20 cellular contexts compared by ENCODE assay signal in the genomic region with DNA sequence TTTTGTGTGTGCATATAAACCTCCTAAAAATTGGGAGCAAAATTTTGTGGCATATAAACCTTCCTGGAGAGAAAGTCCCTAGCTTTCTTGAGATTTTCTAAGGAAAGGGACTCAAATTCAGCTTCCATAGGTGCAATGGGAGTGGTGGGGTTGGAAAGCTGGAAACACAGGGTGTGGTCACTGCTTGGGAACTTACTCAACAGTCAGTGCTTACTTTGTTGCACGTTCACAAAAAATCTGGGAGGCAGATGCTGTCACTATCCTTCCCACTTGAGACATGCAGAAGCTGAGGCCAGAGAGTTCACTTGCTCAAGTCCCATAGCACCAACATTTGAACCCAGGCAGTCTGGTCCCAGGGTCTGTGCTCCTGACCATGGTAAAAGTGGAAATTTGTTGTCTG. TPM values are rescaled to one million over a fixed set of nuclear protein-coding genes. Genes with fewer than 3 reads are reported as not detected.
A peak's percentile ranks its signal among the peaks of the same experiment; 100 is the strongest.
DNase-seq lines count a peak whose midpoint lies in the region; ATAC-seq and TF ChIP-seq lines count a peak whose summit lies in the region.
"Had no signal": no experiment of that assay in that cellular context is flagged by ENCODE, and none has a peak within 500 bp of the region (broad histone marks: within the 10 kb centered on the region; RNA-seq: fewer than 3 reads in every experiment).

No MANE protein-coding gene starts in this region.

- no peak overlapping the region for H2BK120ac ChIP-seq in trophoblast cell (ENCODE audit: insufficient read depth, low read length, poor library complexity)

- POLR2A ChIA-PET in RWPE1 (lab: Yijun Ruan, JAX; ENCODE audit: low non-redundant PET) = no interaction called here

- H3K4me1 Mint-ChIP-seq in GM23338 = peaks cover 13% of the 10 kb centered on the region

- no peak overlapping the region for H3K23ac ChIP-seq in trophoblast cell (ENCODE audit: low read length)

- no peak for ATAC-seq in GM23338
- ATAC-seq in GM21723 (IDR thresholded peaks at IDR 0.05; ENCODE audit: unreplicated experiment) = no peak
- no peak for ATAC-seq in GM18511 (IDR thresholded peaks at IDR 0.05; ENCODE audit: unreplicated experiment)
- ATAC-seq: CD8-positive, alpha-beta T cell had no signal

- H3F3A ChIP-seq in GM23338 (replicated peaks; ENCODE audit: low read depth) = peaks cover 20% of the 10 kb centered on the region

- no peak overlapping the region for H2BK5ac ChIP-seq in trophoblast cell (ENCODE audit: low read depth, low read length, poor library complexity)

- H2AK5ac ChIP-seq in trophoblast cell (ENCODE audit: low read length) = no peak overlapping the region

- peak overlapping the region; percentile 35 for H3K9ac ChIP-seq in trophoblast cell (ENCODE audit: low read length)

- no peak overlapping the region for H3K18ac ChIP-seq in trophoblast cell (ENCODE audit: low read length)

- H3K36me3 ChIP-seq in GM23338 (ENCODE audit: insufficient read depth) (no peaks in the 10 kb centered on the region), trophoblast cell (ENCODE audit: control insufficient read depth in 1 of 2, insufficient read depth in 2 of 2, low read length in 2 of 2) (no peaks in the 10 kb centered on the region)
- H3K36me3 ChIP-seq: HAP-1 had no signal

- H3K79me2 ChIP-seq in GM23338 (replicated peaks; ENCODE audit: insufficient read depth) (no peaks in the 10 kb centered on the region), trophoblast cell (ENCODE audit: control insufficient read depth, insufficient read depth, low read length, poor library complexity) (no peaks in the 10 kb centered on the region)

- no peak overlapping the region for H2BK12ac ChIP-seq in trophoblast cell (ENCODE audit: low read length)

- no peaks in the 10 kb centered on the region for H3K79me1 ChIP-seq in trophoblast cell (ENCODE audit: low read length)

- H2AFZ ChIP-seq in GM23338 (no peak overlapping the region), trophoblast cell (ENCODE audit: insufficient read depth, low read length, poor library complexity) (no peak overlapping the region)

- H4K8ac ChIP-seq in trophoblast cell (ENCODE audit: low read depth, low read length) = no peak overlapping the region

- H4K20me1 ChIP-seq in GM23338 (replicated peaks; ENCODE audit: insufficient read depth) = peaks cover 16% of the 10 kb centered on the region

- TF ChIP-seq CTCF in GM23338 (conservative IDR thresholded peaks at IDR 0.05; ENCODE audit: low read depth in 2 of 2) = no peak
- TF ChIP-seq CTCF in RWPE1 (conservative IDR thresholded peaks at IDR 0.05; ENCODE audit: low read depth) = no peak

- H3K27ac ChIP-seq in GM23338 (ENCODE audit: low read depth) (no peak overlapping the region), RWPE1 (peak overlapping the region; percentile 64), trophoblast cell (ENCODE audit: low read depth, low read length) (no peak overlapping the region)
- H3K27ac ChIP-seq: HL-60 had no signal

- CTCF ChIA-PET in RWPE1 (lab: Yijun Ruan, JAX) = interaction anchor here (0.6 to 0.9 kb wide), 2 partner anchors 11 to 34 kb away, joined by 6 read pairs; no protein-coding TSS in a partner anchor

- WGBS in trophoblast cell (ENCODE audit: extremely low coverage, insufficient coverage, insufficient read length) = no CpG with 5 or more reads among the region's 1 CpG

- H3K4me3 ChIP-seq in GM23338 = no peak overlapping the region
- no peak overlapping the region for H3K4me3 ChIP-seq in trophoblast cell (ENCODE audit: low read depth, low read length)
- H3K4me3 ChIP-seq: HAP-1 had no signal

- no peak overlapping the region for H3K27ac Mint-ChIP-seq in GM23338
- H3K27ac Mint-ChIP-seq: CD14-positive monocyte; CD8-positive, alpha-beta T cell; HFFc6 had no signal

- DNase-seq in AG08395 (ENCODE audit: low spot score) (peak; percentile 29), GM23338 (ENCODE audit: low spot score) (no peak), RWPE1 (ENCODE audit: low spot score) (no peak), trophoblast cell (no peak), OCI-M1 (lab: John Stamatoyannopoulos, UW) (no peak)
- DNase-seq: ACHN; CD8-positive, alpha-beta T cell; COR-L47; DMS153; DMS79 treated with DMSO at 0.1 percent for 48 hours; GDM1; HFFc6 had no signal

- H4K91ac ChIP-seq in trophoblast cell (ENCODE audit: low read depth, low read length) = no peak overlapping the region

- no peaks in the 10 kb centered on the region; the same call in 1 of the 3 replicates for H3K9me3 Mint-ChIP-seq in GM23338
- H3K9me3 Mint-ChIP-seq: CD8-positive, alpha-beta T cell; HFFc6 had no signal

- no peaks in the 10 kb centered on the region for H3K9me2 ChIP-seq in GM23338 (ENCODE audit: insufficient read depth)

- H3K27me3 ChIP-seq in GM23338 (ENCODE audit: insufficient read depth) = peaks cover 100% of the 10 kb centered on the region
- peaks cover 79% of the 10 kb centered on the region for H3K27me3 ChIP-seq in trophoblast cell (ENCODE audit: insufficient read depth, low read length)

- H3K36me3 Mint-ChIP-seq in GM23338 (ENCODE audit: low read depth) = no peaks in the 10 kb centered on the region; the same call in 2 of the 3 replicates
- H3K36me3 Mint-ChIP-seq: CD8-positive, alpha-beta T cell had no signal

- H3K4ac ChIP-seq in trophoblast cell (ENCODE audit: low read depth, low read length) = no peak overlapping the region

- no peak overlapping the region for H3K4me3 Mint-ChIP-seq in GM23338
- H3K4me3 Mint-ChIP-seq: CD8-positive, alpha-beta T cell; HFFc6 had no signal

- H3K14ac ChIP-seq in trophoblast cell (ENCODE audit: low read length) = no peak overlapping the region

- no peak overlapping the region for H4K12ac ChIP-seq in trophoblast cell (ENCODE audit: low read depth, low read length)

- H3K4me1 ChIP-seq in GM23338 (ENCODE audit: insufficient read depth) (peaks cover 7% of the 10 kb centered on the region; the same call in 1 of the 2 replicates), trophoblast cell (ENCODE audit: control insufficient read depth in 1 of 2, insufficient read depth in 2 of 2, low read length in 2 of 2) (peaks cover 13 to 20% of the 10 kb centered on the region in 2 experiments)

- H3K9me3 ChIP-seq in trophoblast cell (ENCODE audit: insufficient read depth, low read depth, low read length) = peaks cover 12% of the 10 kb centered on the region
- H3K9me3 ChIP-seq: HAP-1 had no signal

- peaks cover 93% of the 10 kb centered on the region for H3K27me3 Mint-ChIP-seq in GM23338 (ENCODE audit: insufficient read depth, low read depth, poor library complexity)

- H3K4me2 ChIP-seq in GM23338 (peak overlapping the region; percentile 74; the same call in 1 of the 2 replicates), trophoblast cell (ENCODE audit: low read length) (no peak overlapping the region)

TF ChIP-seq in GM23338, 12 proteins besides CTCF, POLR2A, EP300 and RAD21 (continues in another document):
- TF ChIP-seq JUNB (IDR thresholded peaks at IDR 0.05; ENCODE audit: unreplicated experiment) (no peak), ZNF331 (CRISPR knock-in tag; IDR thresholded peaks at IDR 0.05; ENCODE audit: low read depth) (no peak), EZH2phosphoT487 (IDR thresholded peaks at IDR 0.05; ENCODE audit: unreplicated experiment) (no peak), NANOG (IDR thresholded peaks at IDR 0.05; ENCODE audit: borderline replicate concordance) (no peak), STAT1 (IDR thresholded peaks at IDR 0.05; ENCODE audit: unreplicated experiment) (no peak)
- TF ChIP-seq, protein P1, sequence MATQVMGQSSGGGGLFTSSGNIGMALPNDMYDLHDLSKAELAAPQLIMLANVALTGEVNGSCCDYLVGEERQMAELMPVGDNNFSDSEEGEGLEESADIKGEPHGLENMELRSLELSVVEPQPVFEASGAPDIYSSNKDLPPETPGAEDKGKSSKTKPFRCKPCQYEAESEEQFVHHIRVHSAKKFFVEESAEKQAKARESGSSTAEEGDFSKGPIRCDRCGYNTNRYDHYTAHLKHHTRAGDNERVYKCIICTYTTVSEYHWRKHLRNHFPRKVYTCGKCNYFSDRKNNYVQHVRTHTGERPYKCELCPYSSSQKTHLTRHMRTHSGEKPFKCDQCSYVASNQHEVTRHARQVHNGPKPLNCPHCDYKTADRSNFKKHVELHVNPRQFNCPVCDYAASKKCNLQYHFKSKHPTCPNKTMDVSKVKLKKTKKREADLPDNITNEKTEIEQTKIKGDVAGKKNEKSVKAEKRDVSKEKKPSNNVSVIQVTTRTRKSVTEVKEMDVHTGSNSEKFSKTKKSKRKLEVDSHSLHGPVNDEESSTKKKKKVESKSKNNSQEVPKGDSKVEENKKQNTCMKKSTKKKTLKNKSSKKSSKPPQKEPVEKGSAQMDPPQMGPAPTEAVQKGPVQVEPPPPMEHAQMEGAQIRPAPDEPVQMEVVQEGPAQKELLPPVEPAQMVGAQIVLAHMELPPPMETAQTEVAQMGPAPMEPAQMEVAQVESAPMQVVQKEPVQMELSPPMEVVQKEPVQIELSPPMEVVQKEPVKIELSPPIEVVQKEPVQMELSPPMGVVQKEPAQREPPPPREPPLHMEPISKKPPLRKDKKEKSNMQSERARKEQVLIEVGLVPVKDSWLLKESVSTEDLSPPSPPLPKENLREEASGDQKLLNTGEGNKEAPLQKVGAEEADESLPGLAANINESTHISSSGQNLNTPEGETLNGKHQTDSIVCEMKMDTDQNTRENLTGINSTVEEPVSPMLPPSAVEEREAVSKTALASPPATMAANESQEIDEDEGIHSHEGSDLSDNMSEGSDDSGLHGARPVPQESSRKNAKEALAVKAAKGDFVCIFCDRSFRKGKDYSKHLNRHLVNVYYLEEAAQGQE (IDR thresholded peaks at IDR 0.05; ENCODE audit: unreplicated experiment) = no peak

RNA-seq across cellular contexts. Expression of a gene that starts 3.9 kb away (rescaled TPM):
- total RNA-seq in GM23338 (2014; rRNA removed; shearing (Covaris generic)) = not detected in 2 replicates
- 0.99 and 1.8 TPM in 2 replicates for polyA plus RNA-seq in GM23338 (2016; fragmentation: Nextera tagmentation; extraction: Ambion mirVana)
- 1.0 and 1.2 TPM in 2 replicates for polyA plus RNA-seq in trophoblast cell (2013)
- total RNA-seq: A172; CD8-positive, alpha-beta T cell; H1 had no signal
- polyA plus RNA-seq: BJ, CD14-positive monocyte had no signal

RNA-seq across cellular contexts. Expression of a gene that starts 5.1 kb away (rescaled TPM):
- 1.0 TPM in 1 of 2 replicates, not detected in the other for total RNA-seq in GM23338 (2014; rRNA removed; shearing (Covaris generic))
- not detected in 2 replicates for polyA plus RNA-seq in GM23338 (2016; fragmentation: Nextera tagmentation; extraction: Ambion mirVana)
- polyA plus RNA-seq in trophoblast cell (2013) = 0.05 and 0.08 TPM in 2 replicates
- total RNA-seq: CD8-positive, alpha-beta T cell had no signal
- polyA plus RNA-seq: BJ, CD14-positive monocyte, H1 had no signal

RNA-seq across cellular contexts. Expression of a gene that starts 9.1 kb away (rescaled TPM):
- total RNA-seq in GM23338 (2014; rRNA removed; shearing (Covaris generic)) = 50.1 and 55.1 TPM in 2 replicates
- 13.7 and 15.7 TPM in 2 replicates for polyA plus RNA-seq in GM23338 (2016; fragmentation: Nextera tagmentation; extraction: Ambion mirVana)
- polyA plus RNA-seq in trophoblast cell (2013) = 20.9 and 21.0 TPM in 2 replicates

RNA-seq across cellular contexts. Expression of a gene that starts 10.6 kb away (rescaled TPM):
- total RNA-seq in GM23338 (2014; rRNA removed; shearing (Covaris generic)) = 32.5 and 35.6 TPM in 2 replicates
- polyA plus RNA-seq in GM23338 (2016; fragmentation: Nextera tagmentation; extraction: Ambion mirVana) = 16.3 and 17.7 TPM in 2 replicates
- 35.4 and 37.0 TPM in 2 replicates for polyA plus RNA-seq in trophoblast cell (2013)

RNA-seq across cellular contexts. Expression of a gene that starts 11.8 kb away (rescaled TPM):
- 45.8 and 46.4 TPM in 2 replicates for total RNA-seq in GM23338 (2014; rRNA removed; shearing (Covaris generic))
- 45.5 and 46.3 TPM in 2 replicates for polyA plus RNA-seq in GM23338 (2016; fragmentation: Nextera tagmentation; extraction: Ambion mirVana)
- 48.1 and 49.0 TPM in 2 replicates for polyA plus RNA-seq in trophoblast cell (2013)
